Comparison of ENCODE assay signal across 17 cellular contexts in the genomic region with DNA sequence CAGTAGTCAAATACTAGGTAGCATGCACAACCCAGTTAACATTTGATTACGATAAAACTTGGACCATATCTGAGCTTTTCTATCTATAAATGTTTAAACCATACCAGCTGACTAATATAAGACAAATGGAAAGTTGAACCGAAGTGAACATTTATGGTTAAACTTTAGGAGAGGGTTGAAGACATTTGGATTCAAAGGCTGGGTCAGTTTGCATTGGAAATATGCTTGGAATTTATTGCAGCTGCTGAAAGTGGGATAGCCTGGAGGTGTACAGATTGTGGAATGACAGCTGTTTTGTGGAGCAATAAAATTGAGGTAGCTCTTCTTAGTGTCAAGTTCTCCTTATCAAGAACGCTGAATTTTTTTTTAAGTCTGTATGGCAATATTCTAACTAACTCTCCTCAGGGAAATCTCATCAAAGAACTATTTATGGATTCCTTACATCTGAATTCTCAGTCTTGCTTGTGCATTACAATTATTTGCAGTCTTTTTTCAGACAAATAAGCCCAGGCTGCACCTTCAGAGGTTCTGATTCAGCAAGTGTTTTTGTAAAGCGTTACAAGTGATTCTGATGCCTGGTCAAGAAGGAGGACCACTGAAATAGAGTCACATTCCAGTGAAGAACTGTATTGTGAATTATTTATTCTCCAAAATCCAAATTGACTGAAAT.
DNase-seq lines count a peak whose midpoint lies in the region; ATAC-seq, FAIRE-seq and TF ChIP-seq lines count a peak whose summit lies in the region.
"Had no signal": no experiment of that assay in that cellular context is flagged by ENCODE, and none has a peak within 500 bp of the region (broad histone marks: within the 10 kb centered on the region; RNA-seq: fewer than 3 reads in every experiment).

No MANE protein-coding gene starts in this region.

- no peak overlapping the region for H3K4me3 Mint-ChIP-seq in endothelial cell (ENCODE audit: unreplicated experiment)
- H3K4me3 Mint-ChIP-seq: activated naive CD4-positive, alpha-beta T cell treated with anti-CD3 and anti-CD28 coated beads, Interleukin-2, amount 50 U/mL, for 24 hours; effector memory CD8-positive, alpha-beta T cell; immature natural killer cell had no signal

- no peaks in the 10 kb centered on the region for H3K27me3 ChIP-seq in SK-N-SH (ENCODE audit: insufficient read depth)
- no peaks in the 10 kb centered on the region for H3K27me3 ChIP-seq in keratinocyte (ENCODE audit: control insufficient read depth, extremely low read depth, insufficient read depth, low read length)
- H3K27me3 ChIP-seq: brain microvascular endothelial cell had no signal

- no peaks in the 10 kb centered on the region for H3K9me3 Mint-ChIP-seq in endothelial cell (ENCODE audit: unreplicated experiment)
- H3K9me3 Mint-ChIP-seq: activated naive CD4-positive, alpha-beta T cell treated with anti-CD3 and anti-CD28 coated beads, Interleukin-2, amount 50 U/mL, for 24 hours; effector memory CD8-positive, alpha-beta T cell had no signal

- no peak for ATAC-seq in SK-N-SH treated with all-trans-retinoic acid at 6 μM for 48 hours
- ATAC-seq in HG03135 (IDR thresholded peaks at IDR 0.05; ENCODE audit: unreplicated experiment), result no peak
- ATAC-seq: effector memory CD8-positive, alpha-beta T cell had no signal

- TF ChIP-seq EP300 in SK-N-SH (IDR thresholded peaks at IDR 0.05; ENCODE audit: borderline replicate concordance in 1 of 2, low read depth in 1 of 2, low read length in 1 of 2), result no peak

- dilution Hi-C loops in keratinocyte (cut with MboI; ENCODE audit: extremely low pct_ligation_motif_present, low sequenced_read_pairs), result no loop called here

- H3K4me1 Mint-ChIP-seq in endothelial cell (ENCODE audit: unreplicated experiment), result no peaks in the 10 kb centered on the region
- H3K4me1 Mint-ChIP-seq: immature natural killer cell had no signal

- TF ChIP-seq RAD21 in SK-N-SH (IDR thresholded peaks at IDR 0.05; ENCODE audit: low read length), result no peak

- H3K36me3 Mint-ChIP-seq in endothelial cell (ENCODE audit: low read depth, unreplicated experiment), result no peaks in the 10 kb centered on the region
- H3K36me3 Mint-ChIP-seq: activated naive CD4-positive, alpha-beta T cell treated with anti-CD3 and anti-CD28 coated beads, Interleukin-2, amount 50 U/mL, for 24 hours had no signal

- H3K36me3 ChIP-seq in SK-N-SH (replicated peaks in 1 of 2; ENCODE audit: control insufficient read depth in 1 of 2, insufficient read depth in 2 of 2, low read length in 1 of 2) (no peaks in the 10 kb centered on the region), keratinocyte (ENCODE audit: control insufficient read depth in 2 of 2, extremely low read depth in 1 of 2, insufficient read depth in 2 of 2, low read length in 2 of 2) (no peaks in the 10 kb centered on the region)
- H3K36me3 ChIP-seq: brain microvascular endothelial cell had no signal

- H3K9me2 ChIP-seq in SK-N-SH, result no peaks in the 10 kb centered on the region

- H3K9ac ChIP-seq in SK-N-SH, result no peak overlapping the region
- H3K9ac ChIP-seq in keratinocyte (ENCODE audit: control insufficient read depth, extremely low read depth, insufficient read depth, low read length), result no peak overlapping the region
- H3K9ac ChIP-seq: parathyroid adenoma had no signal

- CTCF ChIA-PET in SK-N-SH (lab: Yijun Ruan, JAX), result interaction anchor here (0.6 to 0.7 kb wide), 2 partner anchors 62 to 938 kb away, joined by 3 read pairs; no protein-coding TSS in a partner anchor

- DNase-seq in SK-N-SH (no peak), RPMI7951 (ENCODE audit: low read depth) (peak; percentile 85), keratinocyte (ENCODE audit: low read depth, low spot score) (no peak), endothelial cell (ENCODE audit: low spot score) (no peak), NOMO-1 (lab: John Stamatoyannopoulos, UW; ENCODE audit: unreplicated experiment in 2 of 2) (no peak)
- DNase-seq in activated naive CD4-positive, alpha-beta T cell (lab: John Stamatoyannopoulos, UW), result no peak
- DNase-seq: activated CD4-positive, CD25-positive, alpha-beta regulatory T cell treated with anti-CD3 and anti-CD28 coated beads, Interleukin-2, amount 50 U/mL, for 72 hours; activated CD8-positive, alpha-beta memory T cell treated with anti-CD3 and anti-CD28 coated beads, Interleukin-2, amount 50 U/mL, for 48 hours; brain microvascular endothelial cell; effector memory CD8-positive, alpha-beta T cell; immature natural killer cell; NCI-H2029; NCI-H748 treated with DMSO at 0.1 percent for 48 hours had no signal

- no peak overlapping the region for H3K27ac Mint-ChIP-seq in endothelial cell (ENCODE audit: unreplicated experiment)
- H3K27ac Mint-ChIP-seq: activated naive CD4-positive, alpha-beta T cell treated with anti-CD3 and anti-CD28 coated beads, Interleukin-2, amount 50 U/mL, for 24 hours; effector memory CD8-positive, alpha-beta T cell; immature natural killer cell had no signal

- no peaks in the 10 kb centered on the region for H4K20me1 ChIP-seq in SK-N-SH (ENCODE audit: insufficient read depth)
- no peaks in the 10 kb centered on the region for H4K20me1 ChIP-seq in keratinocyte (ENCODE audit: control insufficient read depth, extremely low read depth, insufficient read depth, low read length)

- FAIRE-seq in keratinocyte (lab: Jason Lieb, UNC), result peak; percentile 89

- no peaks in the 10 kb centered on the region for H3K9me1 ChIP-seq in keratinocyte (ENCODE audit: control insufficient read depth, extremely low read depth, insufficient read depth, low read length)

- no peak for TF ChIP-seq CTCF in SK-N-SH (IDR thresholded peaks at IDR 0.05)
- TF ChIP-seq CTCF in keratinocyte (optimal IDR thresholded peaks at IDR 0.05 in 1 of 3, IDR thresholded peaks at IDR 0.05 in 1 of 3, conservative IDR thresholded peaks at IDR 0.05 in 1 of 3; ENCODE audit: extremely low read depth in 1 of 3, insufficient read depth in 2 of 3, low read length in 3 of 3), result no peak
- TF ChIP-seq CTCF in endothelial cell (IDR thresholded peaks at IDR 0.05; ENCODE audit: unreplicated experiment), result no peak

- H2AFZ ChIP-seq in SK-N-SH (ENCODE audit: low read depth) (peak overlapping the region; percentile 13; the same call in 1 of the 2 replicates), keratinocyte (ENCODE audit: control insufficient read depth, low read length) (no peak overlapping the region)
- H2AFZ ChIP-seq: parathyroid adenoma had no signal

- H3K4me2 ChIP-seq in SK-N-SH (no peak overlapping the region), keratinocyte (ENCODE audit: control insufficient read depth, extremely low read depth, insufficient read depth, low read depth, low read length) (peak overlapping the region; percentile 24)

- H3K9me3 ChIP-seq in SK-N-SH, result no peaks in the 10 kb centered on the region
- H3K9me3 ChIP-seq in keratinocyte (ENCODE audit: control insufficient read depth, low read depth, low read length), result no peaks in the 10 kb centered on the region

- H3K4me1 ChIP-seq in SK-N-SH (ENCODE audit: control insufficient read depth in 1 of 2, insufficient read depth in 2 of 2, low read depth in 1 of 2, low read length in 1 of 2) (no peaks in the 10 kb centered on the region; a peak in 1 of 4 replicates), keratinocyte (ENCODE audit: control insufficient read depth, extremely low read depth, insufficient read depth, low read length) (peaks cover 26% of the 10 kb centered on the region)
- H3K4me1 ChIP-seq: parathyroid adenoma had no signal

- POLR2A ChIA-PET in SK-N-SH (lab: Yijun Ruan, JAX), result no interaction called here

- H3K79me2 ChIP-seq in SK-N-SH (ENCODE audit: insufficient read depth), result no peaks in the 10 kb centered on the region
- no peaks in the 10 kb centered on the region for H3K79me2 ChIP-seq in keratinocyte (ENCODE audit: control insufficient read depth, insufficient read depth, low read length)
- H3K79me2 ChIP-seq: parathyroid adenoma had no signal

- H3K4me3 ChIP-seq in SK-N-SH (ENCODE audit: low read depth in 2 of 2, low read length in 1 of 2), result no peak overlapping the region
- H3K4me3 ChIP-seq in keratinocyte (ENCODE audit: control insufficient read depth in 2 of 3, extremely low read depth in 1 of 3, insufficient read depth in 2 of 3, low read depth in 1 of 3, low read length in 3 of 3), result no peak overlapping the region

- H3K27ac ChIP-seq in SK-N-SH (ENCODE audit: low read depth in 2 of 2, low read length in 1 of 2) (no peak overlapping the region), keratinocyte (ENCODE audit: control insufficient read depth, insufficient read depth, low read length) (no peak overlapping the region)
- H3K27ac ChIP-seq: brain microvascular endothelial cell, parathyroid adenoma had no signal

- WGBS in SK-N-SH (ENCODE audit: low lambda C conversion rate), result 54% methylated on average over 4 of the region's 4 CpGs

- H3F3A ChIP-seq in SK-N-SH (replicated peaks; ENCODE audit: insufficient read depth), result no peaks in the 10 kb centered on the region

- peaks cover 1% of the 10 kb centered on the region for H3K27me3 Mint-ChIP-seq in endothelial cell (ENCODE audit: unreplicated experiment)
- H3K27me3 Mint-ChIP-seq: activated naive CD4-positive, alpha-beta T cell treated with anti-CD3 and anti-CD28 coated beads, Interleukin-2, amount 50 U/mL, for 24 hours; effector memory CD8-positive, alpha-beta T cell had no signal

TF ChIP-seq in SK-N-SH, 30 proteins besides CTCF, POLR2A, EP300 and RAD21:
- no peak for TF ChIP-seq PBX3 (IDR thresholded peaks at IDR 0.05)

TF ChIP-seq in SK-N-SH treated with all-trans-retinoic acid at 6 μM for 48 hours, 23 proteins besides CTCF, POLR2A, EP300 and RAD21 (continues in another document):
- TF ChIP-seq POU6F1 (CRISPR knock-in tag; IDR thresholded peaks at IDR 0.05; ENCODE audit: borderline replicate concordance, low read depth) (no peak), ZC3H10 (CRISPR knock-in tag; IDR thresholded peaks at IDR 0.05) (no peak), ZFP30 (CRISPR knock-in tag; IDR thresholded peaks at IDR 0.05) (no peak), BACH2 (CRISPR knock-in tag; IDR thresholded peaks at IDR 0.05; ENCODE audit: borderline replicate concordance) (no peak)
